21 cellular contexts compared by ENCODE assay signal in genomic region chr2:220858101-220858500, GRCh38.
DNase-seq lines count a peak whose midpoint lies in the region; ATAC-seq and TF ChIP-seq lines count a peak whose summit lies in the region.
"Had no signal": no experiment of that assay in that cellular context is flagged by ENCODE, and none has a peak within 500 bp of the region (broad histone marks: within the 10 kb centered on the region; RNA-seq: fewer than 3 reads in every experiment).

No MANE protein-coding gene starts in this region.

- no peak overlapping the region for H3K27ac ChIP-seq in GM23338 (ENCODE audit: low read depth)
- H3K27ac ChIP-seq in OCI-LY7 (ENCODE audit: low read depth, low read length, poor library complexity, severe bottlenecking), result no peak overlapping the region
- no peak overlapping the region for H3K27ac ChIP-seq in endodermal cell (ENCODE audit: low read depth, low read length)

- no peaks in the 10 kb centered on the region for H3F3A ChIP-seq in GM23338 (replicated peaks; ENCODE audit: low read depth)

- no peak overlapping the region for H3K4me3 ChIP-seq in GM23338
- no peak overlapping the region for H3K4me3 ChIP-seq in OCI-LY7 (ENCODE audit: low read depth, low read length, poor library complexity, severe bottlenecking)
- no peak overlapping the region for H3K4me3 ChIP-seq in endodermal cell (ENCODE audit: low read length)
- H3K4me3 ChIP-seq: GM12878 had no signal

- no peak overlapping the region for H3K4me2 ChIP-seq in GM23338
- H3K4me2 ChIP-seq in OCI-LY7 (ENCODE audit: low read length), result no peak overlapping the region

- H3K27me3 ChIP-seq in GM23338 (ENCODE audit: insufficient read depth) (no peaks in the 10 kb centered on the region), endodermal cell (ENCODE audit: control insufficient read depth, insufficient read depth, low read length, poor library complexity, severe bottlenecking) (no peaks in the 10 kb centered on the region)

- intact Hi-C loops in OCI-LY7 (cut with micrococcal nuclease; ENCODE audit: unreplicated experiment), result no loop called here

- H3K9me3 Mint-ChIP-seq in GM23338 (no peaks in the 10 kb centered on the region), endodermal cell (no peaks in the 10 kb centered on the region), type B pancreatic cell (peaks cover 4% of the 10 kb centered on the region)
- H3K9me3 Mint-ChIP-seq: CD4-positive, alpha-beta T cell had no signal

- H3K36me3 ChIP-seq in GM23338 (ENCODE audit: insufficient read depth) (no peaks in the 10 kb centered on the region), OCI-LY7 (ENCODE audit: insufficient read depth, low read length) (no peaks in the 10 kb centered on the region), endodermal cell (ENCODE audit: control insufficient read depth, insufficient read depth, low read length) (no peaks in the 10 kb centered on the region)

- H3K9ac ChIP-seq in endodermal cell (ENCODE audit: extremely low read depth, low read length, poor library complexity, severe bottlenecking), result no peak overlapping the region

- DNase-seq in GM23338 (ENCODE audit: low spot score), result peak; percentile 28
- DNase-seq in OCI-LY7 (ENCODE audit: low spot score), result no peak
- no peak for DNase-seq in endodermal cell
- DNase-seq in type B pancreatic cell (ENCODE audit: extremely low spot score, unreplicated experiment), result no peak
- no peak for DNase-seq in SKM-1 treated with dmso at 0.1 percent for 144 hours (lab: John Stamatoyannopoulos, UW; ENCODE audit: unreplicated experiment)
- DNase-seq in dedifferentiated amniotic fluid mesenchymal stem cell (ENCODE audit: extremely low spot score), result no peak
- no peak for DNase-seq in activated CD4-positive, CD25-positive, alpha-beta regulatory T cell treated with anti-CD3 and anti-CD28 coated beads, Interleukin-2, amount 50 U/mL, for 72 hours
- DNase-seq: CD4-positive, alpha-beta T cell; COR-L47; DMS 273 treated with DMSO at 0.1 percent for 48 hours; DND-41; HCEC 1CT; IMR-90; MV-4-11; NCI-H187; NCI-H2107; NCI-H345; RPMI8226; SHP77; T-helper 2 cell had no signal

- ATAC-seq in GM23338, result peak; percentile 30; the same call in 2 of the 3 replicates
- ATAC-seq: GM12878 had no signal

- TF ChIP-seq CTCF in GM23338 (conservative IDR thresholded peaks at IDR 0.05; ENCODE audit: low read depth in 2 of 2) (peak in 1 of 2 experiments; percentile 31; a peak in 1 of 4 replicates), OCI-LY7 (conservative IDR thresholded peaks at IDR 0.05; ENCODE audit: low read length) (0 out of 2 replicates have a peak, but pooled peaks have one; percentile 26), endodermal cell (conservative IDR thresholded peaks at IDR 0.05) (peak; percentile 56), type B pancreatic cell (conservative IDR thresholded peaks at IDR 0.05) (peak; percentile 56)

- no peaks in the 10 kb centered on the region for H4K20me1 ChIP-seq in GM23338 (replicated peaks; ENCODE audit: insufficient read depth)
- H4K20me1 ChIP-seq in OCI-LY7 (ENCODE audit: insufficient read depth, low read length), result no peaks in the 10 kb centered on the region

- no peak overlapping the region for H2AFZ ChIP-seq in GM23338
- no peak overlapping the region for H2AFZ ChIP-seq in OCI-LY7 (ENCODE audit: low read length)

- H3K4me1 ChIP-seq in GM23338 (ENCODE audit: insufficient read depth) (peaks cover 7% of the 10 kb centered on the region), OCI-LY7 (ENCODE audit: insufficient read depth, low read length, poor library complexity, severe bottlenecking) (no peaks in the 10 kb centered on the region), endodermal cell (ENCODE audit: control insufficient read depth, insufficient read depth, low read length) (peaks cover 4% of the 10 kb centered on the region)

- H3K9me3 ChIP-seq in OCI-LY7 (ENCODE audit: low read length) (no peaks in the 10 kb centered on the region), endodermal cell (ENCODE audit: control insufficient read depth, low read length) (no peaks in the 10 kb centered on the region)

- H3K9me2 ChIP-seq in GM23338 (ENCODE audit: insufficient read depth) (no peaks in the 10 kb centered on the region; the same call in 1 of the 2 replicates), OCI-LY7 (ENCODE audit: insufficient read depth, low read length) (no peaks in the 10 kb centered on the region)

- H3K79me2 ChIP-seq in GM23338 (replicated peaks; ENCODE audit: insufficient read depth), result no peaks in the 10 kb centered on the region
- H3K79me2 ChIP-seq in OCI-LY7 (ENCODE audit: insufficient read depth, low read depth, low read length), result no peaks in the 10 kb centered on the region

- H3K4me1 Mint-ChIP-seq in GM23338 (peaks cover 11% of the 10 kb centered on the region), endodermal cell (no peaks in the 10 kb centered on the region), type B pancreatic cell (ENCODE audit: unreplicated experiment) (peaks cover 13% of the 10 kb centered on the region)

- POLR2A ChIA-PET in OCI-LY7 (lab: Charles Lee), result no interaction called here

- 80 to 84% methylated on average over 1 to 2 of the region's 2 CpGs for WGBS in endodermal cell (ENCODE audit: insufficient coverage in 1 of 2, insufficient read length in 1 of 2), 2 experiments

- H3K4me3 Mint-ChIP-seq in GM23338 (no peak overlapping the region), endodermal cell (no peak overlapping the region), type B pancreatic cell (no peak overlapping the region)
- H3K4me3 Mint-ChIP-seq: CD4-positive, alpha-beta T cell had no signal

- H3K27ac Mint-ChIP-seq in GM23338 (0 out of 2 replicates have a peak overlapping the region, but pooled peaks have one; percentile 41), endodermal cell (no peak overlapping the region), type B pancreatic cell (no peak overlapping the region)
- H3K27ac Mint-ChIP-seq: CD4-positive, alpha-beta T cell had no signal

- H3K36me3 Mint-ChIP-seq in GM23338 (ENCODE audit: low read depth) (no peaks in the 10 kb centered on the region), endodermal cell (ENCODE audit: low read depth) (no peaks in the 10 kb centered on the region), type B pancreatic cell (no peaks in the 10 kb centered on the region)

- no TSS peak for BruUV-seq in OCI-LY7 (replicated peaks; lab: Mats Ljungman, UMichigan)

- CTCF ChIA-PET in OCI-LY7 (lab: Charles Lee; ENCODE audit: unreplicated experiment), result no interaction called here

- H3K27me3 Mint-ChIP-seq in GM23338 (ENCODE audit: insufficient read depth, low read depth, poor library complexity) (peaks cover 3% of the 10 kb centered on the region), endodermal cell (ENCODE audit: insufficient read depth) (no peaks in the 10 kb centered on the region), type B pancreatic cell (no peaks in the 10 kb centered on the region)
- H3K27me3 Mint-ChIP-seq: CD4-positive, alpha-beta T cell had no signal

TF ChIP-seq in GM23338, 12 proteins besides CTCF, POLR2A, EP300 and RAD21 (continues in another document):
- TF ChIP-seq CREB1 (CRISPR knock-in tag; IDR thresholded peaks at IDR 0.05; ENCODE audit: low read depth) (no peak), JUNB (IDR thresholded peaks at IDR 0.05; ENCODE audit: unreplicated experiment) (no peak), NANOG (IDR thresholded peaks at IDR 0.05; ENCODE audit: borderline replicate concordance) (no peak), REST (IDR thresholded peaks at IDR 0.05; ENCODE audit: unreplicated experiment) (no peak)
